34 cellular contexts compared by ENCODE assay signal in the genomic region with DNA sequence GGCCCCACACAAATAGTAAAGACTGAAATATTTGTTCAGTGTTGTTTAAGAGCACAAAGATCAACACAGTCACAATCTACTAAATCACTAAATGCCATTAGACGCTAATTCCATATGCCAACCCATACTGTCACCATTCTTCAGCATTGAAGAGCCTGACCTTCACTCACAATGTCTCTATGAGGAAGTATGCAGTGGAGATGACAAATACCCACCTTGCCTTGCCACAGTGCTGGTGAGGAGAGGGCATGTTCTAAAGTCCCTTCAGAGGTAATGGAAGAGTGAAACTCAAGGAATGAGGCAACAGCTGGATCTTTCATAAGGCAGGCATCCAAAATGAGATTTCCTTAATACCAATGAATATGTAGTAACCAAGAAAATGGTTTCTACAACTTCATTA. TPM values are rescaled to one million over a fixed set of nuclear protein-coding genes. Genes with fewer than 3 reads are reported as not detected.
"Had no signal": no experiment of that assay in that cellular context is flagged by ENCODE, and none has a peak within 500 bp of the region (broad histone marks: within the 10 kb centered on the region; RNA-seq: fewer than 3 reads in every experiment).

No MANE protein-coding gene starts in this region.

- H3K27me3 Mint-ChIP-seq: activated CD4-positive, alpha-beta memory T cell treated with anti-CD3 and anti-CD28 coated beads, Interleukin-2, amount 10 ng/mL, durations not matched to agents 7 days and 5 days; activated CD4-positive, alpha-beta T cell treated with anti-CD3 and anti-CD28 coated beads, Interleukin-2, amount 10 ng/mL, durations not matched to agents 7 days and 5 days; activated naive CD4-positive, alpha-beta T cell treated with anti-CD3 and anti-CD28 coated beads, Interleukin-2, amount 50 U/mL, for 24 hours; activated naive CD8-positive, alpha-beta T cell treated with anti-CD3 and anti-CD28 coated beads for 36 hours; activated naive CD8-positive, alpha-beta T cell treated with anti-CD3 and anti-CD28 coated beads, Interleukin-2, amount 50 U/mL, for 24 hours; activated T-helper 17 cell treated with anti-CD3 and anti-CD28 coated beads, Interleukin-2, amount 50 U/mL, for 72 hours; central memory CD8-positive, alpha-beta T cell; dendritic cell treated with granulocyte-macrophage colony-stimulating factor and Interleukin-4, amounts not matched to agents 40 ng/mL and 50 ng/mL, for 4 days had no signal

- H3K4me3 ChIP-seq: adrenal gland, ascending aorta, coronary artery, dorsolateral prefrontal cortex had no signal

- H3K27me3 ChIP-seq: ascending aorta, brain microvascular endothelial cell had no signal

- DNase-seq: activated CD4-positive, alpha-beta memory T cell treated with anti-CD3 and anti-CD28 coated beads, Interleukin-2, amount 10 ng/mL, durations not matched to agents 7 days and 5 days; activated CD4-positive, alpha-beta T cell treated with anti-CD3 and anti-CD28 coated beads for 1 hour; activated CD4-positive, alpha-beta T cell treated with anti-CD3 and anti-CD28 coated beads for 4 hours; activated CD4-positive, alpha-beta T cell treated with anti-CD3 and anti-CD28 coated beads, Interleukin-2, amount 10 ng/mL, durations not matched to agents 7 days and 5 days; activated CD4-positive, alpha-beta T cell treated with anti-CD3 and anti-CD28 coated beads, Interleukin-2, amount 50 U/mL, for 4 hours; activated CD8-positive, alpha-beta memory T cell treated with anti-CD3 and anti-CD28 coated beads, Interleukin-2, amount 50 U/mL, for 48 hours; activated effector memory CD4-positive, alpha-beta T cell treated with Interleukin-2 at 50 U/mL for 16 hours; activated gamma-delta T cell treated with Interleukin-2 at 50 U/mL for 16 hours; activated naive CD4-positive, alpha-beta T cell treated with Interleukin-2 at 50 U/mL for 16 hours; activated naive CD8-positive, alpha-beta T cell treated with anti-CD3 and anti-CD28 coated beads for 36 hours; activated naive CD8-positive, alpha-beta T cell treated with anti-CD3 and anti-CD28 coated beads, Interleukin-2, amount 50 U/mL, for 24 hours; activated T-cell treated with anti-CD3 and anti-CD28 coated beads for 4 hours; activated T-cell treated with anti-CD3 and anti-CD28 coated beads, Interleukin-2, amount 50 U/mL, for 4 hours; adrenal gland; amygdala; brain microvascular endothelial cell; dorsolateral prefrontal cortex; effector memory CD4-positive, alpha-beta T cell; endodermal cell; foreskin fibroblast; head of caudate nucleus; T-helper 2 cell had no signal

- H3K27ac Mint-ChIP-seq: activated CD4-positive, alpha-beta memory T cell treated with anti-CD3 and anti-CD28 coated beads, Interleukin-2, amount 10 ng/mL, durations not matched to agents 7 days and 5 days; activated CD4-positive, alpha-beta T cell treated with anti-CD3 and anti-CD28 coated beads, Interleukin-2, amount 10 ng/mL, durations not matched to agents 7 days and 5 days; activated naive CD4-positive, alpha-beta T cell treated with anti-CD3 and anti-CD28 coated beads, Interleukin-2, amount 50 U/mL, for 24 hours; activated naive CD8-positive, alpha-beta T cell treated with anti-CD3 and anti-CD28 coated beads for 36 hours; activated naive CD8-positive, alpha-beta T cell treated with anti-CD3 and anti-CD28 coated beads, Interleukin-2, amount 50 U/mL, for 24 hours; activated T-helper 17 cell treated with anti-CD3 and anti-CD28 coated beads, Interleukin-2, amount 50 U/mL, for 72 hours; dendritic cell treated with granulocyte-macrophage colony-stimulating factor and Interleukin-4, amounts not matched to agents 40 ng/mL and 50 ng/mL, for 4 days; endodermal cell had no signal

- ATAC-seq: activated naive CD8-positive, alpha-beta T cell treated with anti-CD3 and anti-CD28 coated beads, Interleukin-2, amount 50 U/mL, for 24 hours; activated T-cell treated with anti-CD3 and anti-CD28 coated beads, Interleukin-2, amount 50 U/mL, for 4 hours; activated T-helper 17 cell treated with anti-CD3 and anti-CD28 coated beads, Interleukin-2, amount 50 U/mL, for 72 hours; esophagus mucosa had no signal

- H3K27ac ChIP-seq: adrenal gland, ascending aorta, brain microvascular endothelial cell, coronary artery, dorsolateral prefrontal cortex had no signal

- H3K36me3 Mint-ChIP-seq: activated naive CD8-positive, alpha-beta T cell treated with anti-CD3 and anti-CD28 coated beads for 36 hours had no signal

- H3K9me3 ChIP-seq: adrenal gland, ascending aorta had no signal

- H3K4me3 Mint-ChIP-seq: activated CD4-positive, alpha-beta memory T cell treated with anti-CD3 and anti-CD28 coated beads, Interleukin-2, amount 10 ng/mL, durations not matched to agents 7 days and 5 days; activated CD4-positive, alpha-beta T cell treated with anti-CD3 and anti-CD28 coated beads, Interleukin-2, amount 10 ng/mL, durations not matched to agents 7 days and 5 days; activated naive CD4-positive, alpha-beta T cell treated with anti-CD3 and anti-CD28 coated beads, Interleukin-2, amount 50 U/mL, for 24 hours; activated naive CD8-positive, alpha-beta T cell treated with anti-CD3 and anti-CD28 coated beads for 36 hours; activated naive CD8-positive, alpha-beta T cell treated with anti-CD3 and anti-CD28 coated beads, Interleukin-2, amount 50 U/mL, for 24 hours; activated T-cell treated with anti-CD3 and anti-CD28 coated beads, Interleukin-2, amount 50 U/mL, for 4 hours; activated T-helper 17 cell treated with anti-CD3 and anti-CD28 coated beads, Interleukin-2, amount 50 U/mL, for 72 hours; central memory CD8-positive, alpha-beta T cell; dendritic cell treated with granulocyte-macrophage colony-stimulating factor and Interleukin-4, amounts not matched to agents 40 ng/mL and 50 ng/mL, for 4 days; endodermal cell had no signal

- H3K36me3 ChIP-seq: adrenal gland, ascending aorta, brain microvascular endothelial cell had no signal

- H3K4me1 ChIP-seq: adrenal gland, ascending aorta had no signal

- H3K9me3 Mint-ChIP-seq: activated CD4-positive, alpha-beta memory T cell treated with anti-CD3 and anti-CD28 coated beads, Interleukin-2, amount 10 ng/mL, durations not matched to agents 7 days and 5 days; activated CD4-positive, alpha-beta T cell treated with anti-CD3 and anti-CD28 coated beads, Interleukin-2, amount 10 ng/mL, durations not matched to agents 7 days and 5 days; activated naive CD4-positive, alpha-beta T cell treated with anti-CD3 and anti-CD28 coated beads, Interleukin-2, amount 50 U/mL, for 24 hours; activated naive CD8-positive, alpha-beta T cell treated with anti-CD3 and anti-CD28 coated beads for 36 hours; activated naive CD8-positive, alpha-beta T cell treated with anti-CD3 and anti-CD28 coated beads, Interleukin-2, amount 50 U/mL, for 24 hours; activated T-cell treated with anti-CD3 and anti-CD28 coated beads, Interleukin-2, amount 50 U/mL, for 4 hours; activated T-helper 17 cell treated with anti-CD3 and anti-CD28 coated beads, Interleukin-2, amount 50 U/mL, for 72 hours; central memory CD8-positive, alpha-beta T cell; dendritic cell treated with granulocyte-macrophage colony-stimulating factor and Interleukin-4, amounts not matched to agents 40 ng/mL and 50 ng/mL, for 4 days; endodermal cell had no signal

- FAIRE-seq: frontal cortex had no signal

- H3K4me1 Mint-ChIP-seq: activated CD4-positive, alpha-beta memory T cell treated with anti-CD3 and anti-CD28 coated beads, Interleukin-2, amount 10 ng/mL, durations not matched to agents 7 days and 5 days; activated CD4-positive, alpha-beta T cell treated with anti-CD3 and anti-CD28 coated beads, Interleukin-2, amount 10 ng/mL, durations not matched to agents 7 days and 5 days; activated naive CD4-positive, alpha-beta T cell treated with anti-CD3 and anti-CD28 coated beads, Interleukin-2, amount 50 U/mL, for 24 hours; activated naive CD8-positive, alpha-beta T cell treated with anti-CD3 and anti-CD28 coated beads, Interleukin-2, amount 50 U/mL, for 24 hours; activated T-helper 17 cell treated with anti-CD3 and anti-CD28 coated beads, Interleukin-2, amount 50 U/mL, for 72 hours; central memory CD8-positive, alpha-beta T cell; endodermal cell had no signal

RNA-seq across cellular contexts. Expression of a gene that starts 50.4 kb away (rescaled TPM):
- total RNA-seq: activated CD4-positive, alpha-beta memory T cell treated with anti-CD3 and anti-CD28 coated beads, Interleukin-2, amount 10 ng/mL, durations not matched to agents 7 days and 5 days; activated CD4-positive, alpha-beta T cell treated with anti-CD3 and anti-CD28 coated beads, Interleukin-2, amount 10 ng/mL, durations not matched to agents 7 days and 5 days; activated naive CD8-positive, alpha-beta T cell treated with anti-CD3 and anti-CD28 coated beads for 36 hours; activated T-cell treated with anti-CD3 and anti-CD28 coated beads, Interleukin-2, amount 50 U/mL, for 4 hours; activated T-helper 17 cell treated with anti-CD3 and anti-CD28 coated beads, Interleukin-2, amount 50 U/mL, for 72 hours; adrenal gland; ascending aorta; bronchial epithelial cell; cerebellum; endodermal cell; epithelial cell of proximal tubule; esophagus mucosa; T-helper 1 cell treated with Interleukin-12 subunit alpha and Interleukin-12 subunit beta and Interleukin-4 antibody, amounts not matched to agents 30 ng/mL and 1 ng/mL, for 36 hours had no signal
- polyA plus RNA-seq: adrenal gland had no signal
